ENCODE assay signal across 31 cellular contexts in genomic region chr10:26381986-26382385, GRCh38. TPM values are rescaled to one million over a fixed set of nuclear protein-coding genes. Genes with fewer than 3 reads are reported as not detected.
"Had no signal": no experiment of that assay in that cellular context is flagged by ENCODE, and none has a peak within 500 bp of the region (broad histone marks: within the 10 kb centered on the region; RNA-seq: fewer than 3 reads in every experiment).

No MANE protein-coding gene starts in this region.

- H3K27ac Mint-ChIP-seq: activated CD4-positive, alpha-beta memory T cell treated with anti-CD3 and anti-CD28 coated beads for 36 hours; activated CD4-positive, alpha-beta T cell treated with anti-CD3 and anti-CD28 coated beads for 36 hours; activated CD4-positive, alpha-beta T cell treated with anti-CD3 and anti-CD28 coated beads, Interleukin-2, amount 10 ng/mL, durations not matched to agents 24 days and 14 days; activated CD8-positive, alpha-beta memory T cell treated with anti-CD3 and anti-CD28 coated beads, Interleukin-2, amount 10 ng/mL, durations not matched to agents 7 days and 5 days; activated CD8-positive, alpha-beta T cell treated with anti-CD3 and anti-CD28 coated beads, Interleukin-2, amount 10 ng/mL, durations not matched to agents 7 days and 5 days; activated naive CD4-positive, alpha-beta T cell treated with anti-CD3 and anti-CD28 coated beads, Interleukin-2, amount 10 ng/mL, durations not matched to agents 7 days and 5 days; activated naive CD8-positive, alpha-beta T cell treated with anti-CD3 and anti-CD28 coated beads, Interleukin-2, amount 10 ng/mL, durations not matched to agents 7 days and 5 days; activated T-helper 1 cell treated with anti-CD3 and anti-CD28 coated beads, Interleukin-12 subunit alpha, Interleukin-12 subunit beta, Interleukin-2, Interleukin-4 antibody, amounts not matched to agents 30 ng/mL and 10 ng/mL and 1 ng/mL, durations not matched to agents 14 hours and 24 hours and 36 hours; activated T-helper 2 cell treated with anti-CD3 and anti-CD28 coated beads, Interferon-gamma antibody, Interleukin-2, Interleukin-4, amounts not matched to agents 10 μg/mL and 5 μg/mL and 100 μg/mL, durations not matched to agents 14 hours and 24 hours and 36 hours; dendritic cell treated with granulocyte-macrophage colony-stimulating factor and Interleukin-4, amounts not matched to agents 40 ng/mL and 50 ng/mL, for 4 days had no signal

- H3K27ac ChIP-seq: brain microvascular endothelial cell, coronary artery, dorsolateral prefrontal cortex, esophagus muscularis mucosa, foreskin keratinocyte, gastrocnemius medialis, heart left ventricle had no signal

- H3K4me1 ChIP-seq: esophagus muscularis mucosa, foreskin keratinocyte, gastrocnemius medialis, heart left ventricle had no signal

- H3K36me3 Mint-ChIP-seq: activated CD4-positive, alpha-beta memory T cell treated with anti-CD3 and anti-CD28 coated beads for 36 hours; activated CD8-positive, alpha-beta memory T cell treated with anti-CD3 and anti-CD28 coated beads, Interleukin-2, amount 10 ng/mL, durations not matched to agents 7 days and 5 days; activated naive CD4-positive, alpha-beta T cell treated with anti-CD3 and anti-CD28 coated beads, Interleukin-2, amount 10 ng/mL, durations not matched to agents 7 days and 5 days; activated naive CD4-positive, alpha-beta T cell treated with anti-CD3 and anti-CD28 coated beads, Interleukin-2, amount 50 U/mL, for 72 hours; activated naive CD8-positive, alpha-beta T cell treated with anti-CD3 and anti-CD28 coated beads, Interleukin-2, amount 10 ng/mL, durations not matched to agents 7 days and 5 days had no signal

- H3K27me3 ChIP-seq: brain microvascular endothelial cell, esophagus muscularis mucosa, foreskin keratinocyte, gastrocnemius medialis, heart left ventricle had no signal

- H3K4me3 Mint-ChIP-seq: activated CD4-positive, alpha-beta memory T cell treated with anti-CD3 and anti-CD28 coated beads for 36 hours; activated CD4-positive, alpha-beta T cell treated with anti-CD3 and anti-CD28 coated beads for 36 hours; activated CD4-positive, alpha-beta T cell treated with anti-CD3 and anti-CD28 coated beads, Interleukin-2, amount 10 ng/mL, durations not matched to agents 24 days and 14 days; activated CD8-positive, alpha-beta memory T cell treated with anti-CD3 and anti-CD28 coated beads, Interleukin-2, amount 10 ng/mL, durations not matched to agents 7 days and 5 days; activated CD8-positive, alpha-beta T cell treated with anti-CD3 and anti-CD28 coated beads, Interleukin-2, amount 10 ng/mL, durations not matched to agents 7 days and 5 days; activated naive CD4-positive, alpha-beta T cell treated with anti-CD3 and anti-CD28 coated beads, Interleukin-2, amount 10 ng/mL, durations not matched to agents 7 days and 5 days; activated naive CD8-positive, alpha-beta T cell treated with anti-CD3 and anti-CD28 coated beads, Interleukin-2, amount 10 ng/mL, durations not matched to agents 7 days and 5 days; activated T-helper 1 cell treated with anti-CD3 and anti-CD28 coated beads, Interleukin-12 subunit alpha, Interleukin-12 subunit beta, Interleukin-2, Interleukin-4 antibody, amounts not matched to agents 30 ng/mL and 10 ng/mL and 1 ng/mL, durations not matched to agents 14 hours and 24 hours and 36 hours; central memory CD8-positive, alpha-beta T cell; dendritic cell treated with granulocyte-macrophage colony-stimulating factor and Interleukin-4, amounts not matched to agents 40 ng/mL and 50 ng/mL, for 4 days had no signal

- H3K36me3 ChIP-seq: brain microvascular endothelial cell, esophagus muscularis mucosa, gastrocnemius medialis, heart left ventricle had no signal

- H3K9me3 Mint-ChIP-seq: activated CD4-positive, alpha-beta memory T cell treated with anti-CD3 and anti-CD28 coated beads for 36 hours; activated naive CD4-positive, alpha-beta T cell treated with anti-CD3 and anti-CD28 coated beads, Interleukin-2, amount 10 ng/mL, durations not matched to agents 7 days and 5 days; activated naive CD4-positive, alpha-beta T cell treated with anti-CD3 and anti-CD28 coated beads, Interleukin-2, amount 50 U/mL, for 72 hours; activated T-helper 1 cell treated with anti-CD3 and anti-CD28 coated beads, Interleukin-12 subunit alpha, Interleukin-12 subunit beta, Interleukin-2, Interleukin-4 antibody, amounts not matched to agents 30 ng/mL and 10 ng/mL and 1 ng/mL, durations not matched to agents 14 hours and 24 hours and 36 hours; activated T-helper 2 cell treated with anti-CD3 and anti-CD28 coated beads, Interferon-gamma antibody, Interleukin-2, Interleukin-4, amounts not matched to agents 10 μg/mL and 5 μg/mL and 100 μg/mL, durations not matched to agents 14 hours and 24 hours and 36 hours; central memory CD8-positive, alpha-beta T cell had no signal

- H3K4me1 Mint-ChIP-seq: activated CD4-positive, alpha-beta T cell treated with anti-CD3 and anti-CD28 coated beads, Interleukin-2, amount 10 ng/mL, durations not matched to agents 24 days and 14 days; activated CD8-positive, alpha-beta memory T cell treated with anti-CD3 and anti-CD28 coated beads, Interleukin-2, amount 10 ng/mL, durations not matched to agents 7 days and 5 days; activated naive CD4-positive, alpha-beta T cell treated with anti-CD3 and anti-CD28 coated beads, Interleukin-2, amount 10 ng/mL, durations not matched to agents 7 days and 5 days; activated naive CD8-positive, alpha-beta T cell treated with anti-CD3 and anti-CD28 coated beads, Interleukin-2, amount 10 ng/mL, durations not matched to agents 7 days and 5 days; central memory CD8-positive, alpha-beta T cell had no signal

- ATAC-seq: activated CD4-positive, alpha-beta T cell treated with anti-CD3 and anti-CD28 coated beads for 36 hours; activated CD8-positive, alpha-beta memory T cell treated with anti-CD3 and anti-CD28 coated beads, Interleukin-2, amount 10 ng/mL, durations not matched to agents 7 days and 5 days; activated CD8-positive, alpha-beta T cell treated with anti-CD3 and anti-CD28 coated beads, Interleukin-2, amount 10 ng/mL, durations not matched to agents 7 days and 5 days; activated naive CD4-positive, alpha-beta T cell treated with anti-CD3 and anti-CD28 coated beads, Interleukin-2, amount 50 U/mL, for 72 hours; foreskin keratinocyte; gastrocnemius medialis; heart left ventricle had no signal

- H3K4me3 ChIP-seq: coronary artery, dorsolateral prefrontal cortex, esophagus muscularis mucosa, gastrocnemius medialis, heart left ventricle had no signal

- H3K27me3 Mint-ChIP-seq: activated CD4-positive, alpha-beta memory T cell treated with anti-CD3 and anti-CD28 coated beads for 36 hours; activated CD4-positive, alpha-beta T cell treated with anti-CD3 and anti-CD28 coated beads for 36 hours; activated CD8-positive, alpha-beta memory T cell treated with anti-CD3 and anti-CD28 coated beads, Interleukin-2, amount 10 ng/mL, durations not matched to agents 7 days and 5 days; activated naive CD4-positive, alpha-beta T cell treated with anti-CD3 and anti-CD28 coated beads, Interleukin-2, amount 10 ng/mL, durations not matched to agents 7 days and 5 days; activated naive CD8-positive, alpha-beta T cell treated with anti-CD3 and anti-CD28 coated beads, Interleukin-2, amount 10 ng/mL, durations not matched to agents 7 days and 5 days; central memory CD8-positive, alpha-beta T cell; dendritic cell treated with granulocyte-macrophage colony-stimulating factor and Interleukin-4, amounts not matched to agents 40 ng/mL and 50 ng/mL, for 4 days had no signal

- DNase-seq: activated CD4-positive, alpha-beta memory T cell treated with anti-CD3 and anti-CD28 coated beads for 36 hours; activated CD4-positive, alpha-beta T cell treated with anti-CD3 and anti-CD28 coated beads for 36 hours; activated CD4-positive, alpha-beta T cell treated with anti-CD3 and anti-CD28 coated beads, Interleukin-2, amount 10 ng/mL, durations not matched to agents 24 days and 14 days; activated CD4-positive, CD25-positive, alpha-beta regulatory T cell; activated CD4-positive, CD25-positive, alpha-beta regulatory T cell treated with anti-CD3 and anti-CD28 coated beads, Interleukin-2, amount 50 U/mL, for 72 hours; activated CD8-positive, alpha-beta memory T cell treated with anti-CD3 and anti-CD28 coated beads, Interleukin-2, amount 10 ng/mL, durations not matched to agents 7 days and 5 days; activated CD8-positive, alpha-beta memory T cell treated with anti-CD3 and anti-CD28 coated beads, Interleukin-2, amount 50 U/mL, for 4 hours; activated CD8-positive, alpha-beta T cell treated with anti-CD3 and anti-CD28 coated beads, Interleukin-2, amount 10 ng/mL, durations not matched to agents 7 days and 5 days; activated effector memory CD4-positive, alpha-beta T cell treated with anti-CD3 and anti-CD28 coated beads, Interleukin-2, amount 50 U/mL, for 16 hours; activated naive CD4-positive, alpha-beta T cell; activated naive CD4-positive, alpha-beta T cell treated with anti-CD3 and anti-CD28 coated beads, Interleukin-2, amount 10 ng/mL, durations not matched to agents 7 days and 5 days; activated naive CD8-positive, alpha-beta T cell treated with anti-CD3 and anti-CD28 coated beads, Interleukin-2, amount 10 ng/mL, durations not matched to agents 7 days and 5 days; activated T-cell treated with anti-CD3 and anti-CD28 coated beads, Interleukin-2, amount 50 U/mL, for 1 hour; activated T-cell treated with anti-CD3 and anti-CD28 coated beads, Interleukin-2, amount 50 U/mL, for 48 hours; anterior cingulate cortex; brain microvascular endothelial cell; dorsolateral prefrontal cortex; effector memory CD4-positive, alpha-beta T cell; erythroblast; foreskin keratinocyte; gastrocnemius medialis; glutamatergic neuron; heart left ventricle; T-helper 2 cell had no signal

RNA-seq across cellular contexts. Expression of gene APBB1IP, which starts 56.2 kb away (rescaled TPM):
- polyA plus RNA-seq: foreskin keratinocyte had no signal
